14 cellular contexts compared by ENCODE assay signal in the genomic region with DNA sequence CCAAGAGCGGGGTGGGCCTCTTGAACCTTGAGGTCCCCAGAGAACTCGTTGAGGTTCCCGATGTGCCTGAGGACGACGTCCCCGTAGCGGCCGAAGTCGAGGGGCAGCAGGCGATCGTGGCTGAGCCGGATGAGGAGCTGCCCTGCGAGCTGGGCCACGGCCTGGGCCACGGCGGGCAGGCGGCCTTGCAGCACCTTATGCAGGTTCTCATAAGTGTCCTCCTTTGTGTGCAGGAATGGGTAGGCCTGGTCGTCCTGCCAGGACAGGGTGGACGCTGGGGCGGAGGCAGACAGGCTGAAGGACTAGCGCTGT. TPM values are rescaled to one million over a fixed set of nuclear protein-coding genes. Genes with fewer than 3 reads are reported as not detected.
DNase-seq lines count a peak whose midpoint lies in the region; ATAC-seq, FAIRE-seq and TF ChIP-seq lines count a peak whose summit lies in the region.
"Had no signal": no experiment of that assay in that cellular context is flagged by ENCODE, and none has a peak within 500 bp of the region (broad histone marks: within the 10 kb centered on the region; RNA-seq: fewer than 3 reads in every experiment).

No MANE protein-coding gene starts in this region.

- no peaks in the 10 kb centered on the region for H3K9me3 Mint-ChIP-seq in activated T-helper 17 cell treated with anti-CD3 and anti-CD28 coated beads, Interleukin-2, amount 50 U/mL, for 72 hours
- H3K9me3 Mint-ChIP-seq: memory B cell had no signal

- H3K27ac Mint-ChIP-seq in activated T-helper 17 cell treated with anti-CD3 and anti-CD28 coated beads, Interleukin-2, amount 50 U/mL, for 72 hours, result no peak overlapping the region

- intact Hi-C loops in HCT116 (cut with micrococcal nuclease), result no loop called here
- intact Hi-C loops in pancreas (cut with DNase I), result no loop called here

- H3K9me3 ChIP-seq in HCT116 (ENCODE audit: control insufficient read depth in 1 of 2, insufficient read depth in 1 of 2, low read depth in 1 of 2, low read length in 2 of 2) (no peaks in the 10 kb centered on the region), mucosa of rectum (ENCODE audit: control insufficient read depth in 2 of 2, low read length in 2 of 2) (no peaks in the 10 kb centered on the region), pancreas (no peaks in the 10 kb centered on the region)

- H3K27me3 ChIP-seq in HCT116 (ENCODE audit: insufficient read depth, low read length), result no peaks in the 10 kb centered on the region
- peaks cover 0 to 3% of the 10 kb centered on the region in 2 donors for H3K27me3 ChIP-seq in mucosa of rectum (ENCODE audit: control insufficient read depth in 2 of 2, insufficient read depth in 2 of 2, low read length in 2 of 2)
- H3K27me3 ChIP-seq in pancreas, result no peaks in the 10 kb centered on the region

- peaks cover 21% of the 10 kb centered on the region for H3K36me3 Mint-ChIP-seq in activated T-helper 17 cell treated with anti-CD3 and anti-CD28 coated beads, Interleukin-2, amount 50 U/mL, for 72 hours (ENCODE audit: low read depth)
- H3K36me3 Mint-ChIP-seq: memory B cell had no signal

- peak overlapping the region; percentile 64 for H3K4me3 Mint-ChIP-seq in activated T-helper 17 cell treated with anti-CD3 and anti-CD28 coated beads, Interleukin-2, amount 50 U/mL, for 72 hours

- 81 to 85% methylated on average over 21 of the region's 21 CpGs for WGBS in pancreas, 2 donors

- H3K9ac ChIP-seq in HCT116 (ENCODE audit: low read length) (peak overlapping the region; percentile 96), mucosa of rectum (ENCODE audit: low read depth in 1 of 2, low read length in 2 of 2) (no peak overlapping the region)

- DNase-seq in HCT116 (ENCODE audit: low read depth, low spot score) (no peak), pancreas (no peak), germinal center (ENCODE audit: low spot score) (no peak)
- DNase-seq: DMS 273 treated with DMSO at 0.1 percent for 48 hours had no signal

- ATAC-seq in HCT116 (no peak), pancreas (no peak), GM18867 (IDR thresholded peaks at IDR 0.05; ENCODE audit: unreplicated experiment) (no peak), HG03159 (IDR thresholded peaks at IDR 0.05; ENCODE audit: unreplicated experiment) (no peak)
- ATAC-seq in activated T-helper 17 cell treated with anti-CD3 and anti-CD28 coated beads, Interleukin-2, amount 50 U/mL, for 72 hours (replicated peaks), result no peak

- no peak for TF ChIP-seq CTCF in C4-2B (conservative IDR thresholded peaks at IDR 0.05)
- TF ChIP-seq CTCF in HCT116 (IDR thresholded peaks at IDR 0.05 in 2 of 3, conservative IDR thresholded peaks at IDR 0.05 in 1 of 3; ENCODE audit: borderline replicate concordance in 1 of 3, insufficient read depth in 1 of 3, low read depth in 2 of 3, low read length in 2 of 3), result no peak
- no peak for TF ChIP-seq CTCF in pancreas (IDR thresholded peaks at IDR 0.05)

- TF ChIP-seq POLR2A in HCT116 (IDR thresholded peaks at IDR 0.05; ENCODE audit: borderline replicate concordance, extremely low read depth, insufficient read depth, insufficient read length), result no peak

- POLR2A ChIA-PET in HCT116 (lab: Charles Lee), result interaction anchor here (0.8 to 1.0 kb wide), 2 partner anchors 15 to 21 kb away, joined by 3 read pairs; a partner anchor contains a TSS

- no peaks in the 10 kb centered on the region for H3K27me3 Mint-ChIP-seq in activated T-helper 17 cell treated with anti-CD3 and anti-CD28 coated beads, Interleukin-2, amount 50 U/mL, for 72 hours
- H3K27me3 Mint-ChIP-seq: memory B cell had no signal

- H3K4me3 ChIP-seq in HCT116 (replicated peaks in 1 of 2; ENCODE audit: low read depth in 1 of 2, low read length in 2 of 2) (peak overlapping the region; percentile 69 to 89), mucosa of rectum (ENCODE audit: low read length in 2 of 2) (peak overlapping the region; percentile 14 to 43), pancreas (no peak overlapping the region)

- H3K4me1 ChIP-seq in HCT116 (ENCODE audit: control insufficient read depth in 1 of 2, insufficient read depth in 2 of 2, low read length in 2 of 2), result peaks cover 0 to 23% of the 10 kb centered on the region in 2 experiments; a peak in 3 of 4 replicates
- H3K4me1 ChIP-seq in mucosa of rectum (ENCODE audit: control insufficient read depth in 2 of 2, insufficient read depth in 2 of 2, low read length in 2 of 2), result peaks cover 3 to 5% of the 10 kb centered on the region in 2 donors
- H3K4me1 ChIP-seq in pancreas, result no peaks in the 10 kb centered on the region

- no peaks in the 10 kb centered on the region for H3K36me3 ChIP-seq in HCT116 (ENCODE audit: control insufficient read depth in 1 of 2, insufficient read depth in 2 of 2, low read length in 2 of 2)
- no peaks in the 10 kb centered on the region for H3K36me3 ChIP-seq in mucosa of rectum (ENCODE audit: control insufficient read depth in 2 of 2, insufficient read depth in 2 of 2, low read length in 2 of 2)
- no peaks in the 10 kb centered on the region for H3K36me3 ChIP-seq in pancreas

- H2AFZ ChIP-seq in HCT116 (ENCODE audit: low read depth, low read length, poor library complexity, severe bottlenecking), result no peak overlapping the region

- H3K27ac ChIP-seq in C4-2B (peak overlapping the region; percentile 91), HCT116 (ENCODE audit: low read depth, low read length) (peak overlapping the region; percentile 70; the same call in 1 of the 2 replicates), mucosa of rectum (ENCODE audit: low read depth in 2 of 2, low read length in 2 of 2) (no peak overlapping the region), pancreas (no peak overlapping the region)

- TF ChIP-seq RAD21 in HCT116 (IDR thresholded peaks at IDR 0.05; ENCODE audit: low read depth), result no peak

- CTCF ChIA-PET in HCT116 (lab: Charles Lee), result no interaction called here

- H3K9me2 ChIP-seq in HCT116 (ENCODE audit: insufficient read depth), result no peaks in the 10 kb centered on the region

- no peak for FAIRE-seq in pancreas (lab: Jason Lieb, UNC)

- no peaks in the 10 kb centered on the region for H4K20me1 ChIP-seq in HCT116 (ENCODE audit: insufficient read depth)

- H3K79me2 ChIP-seq in HCT116 (ENCODE audit: insufficient read depth, low read length), result peaks cover 5% of the 10 kb centered on the region; the same call in 1 of the 2 replicates

- peaks cover 13% of the 10 kb centered on the region for H3K4me1 Mint-ChIP-seq in activated T-helper 17 cell treated with anti-CD3 and anti-CD28 coated beads, Interleukin-2, amount 50 U/mL, for 72 hours

- BruUV-seq in HCT116 (replicated peaks; lab: Mats Ljungman, UMichigan), result no TSS peak

- peak overlapping the region; percentile 100 for H3K4me2 ChIP-seq in HCT116 (ENCODE audit: low read length)

- RAD21 ChIA-PET in HCT116 (lab: Charles Lee; ENCODE audit: low non-redundant PET in 1 of 2, low total read pairs in 2 of 2, uncharacterized antibody in 2 of 2, unreplicated experiment in 2 of 2), result no interaction called here

TF ChIP-seq in HCT116, 20 proteins besides CTCF, POLR2A, EP300 and RAD21 (continues in another document):
- TF ChIP-seq, protein P1, sequence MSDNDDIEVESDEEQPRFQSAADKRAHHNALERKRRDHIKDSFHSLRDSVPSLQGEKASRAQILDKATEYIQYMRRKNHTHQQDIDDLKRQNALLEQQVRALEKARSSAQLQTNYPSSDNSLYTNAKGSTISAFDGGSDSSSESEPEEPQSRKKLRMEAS (IDR thresholded peaks at IDR 0.05), result no peak
- TF ChIP-seq, protein P2, sequence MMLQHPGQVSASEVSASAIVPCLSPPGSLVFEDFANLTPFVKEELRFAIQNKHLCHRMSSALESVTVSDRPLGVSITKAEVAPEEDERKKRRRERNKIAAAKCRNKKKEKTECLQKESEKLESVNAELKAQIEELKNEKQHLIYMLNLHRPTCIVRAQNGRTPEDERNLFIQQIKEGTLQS (IDR thresholded peaks at IDR 0.05), result no peak
- no peak for TF ChIP-seq TCF7L2 (IDR thresholded peaks at IDR 0.05; ENCODE audit: borderline replicate concordance, extremely low read depth, insufficient read depth, insufficient read length)
- TF ChIP-seq CBX3 (IDR thresholded peaks at IDR 0.05; ENCODE audit: low read depth), result no peak
- TF ChIP-seq EZH2 (IDR thresholded peaks at IDR 0.05), result no peak
- no peak for TF ChIP-seq FOSL1 (IDR thresholded peaks at IDR 0.05; ENCODE audit: low read depth)
- TF ChIP-seq JUND (IDR thresholded peaks at IDR 0.05), result no peak
- no peak for TF ChIP-seq ELF1 (IDR thresholded peaks at IDR 0.05; ENCODE audit: borderline replicate concordance, low read depth)

RNA-seq across cellular contexts. Expression of a gene that starts 14.2 kb away (rescaled TPM):
- total RNA-seq in HCT116 (2021; ENCODE audit: unreplicated experiment) (11.8 TPM), pancreas (1 to 10 TPM in 3 of 6 donors, under 1 TPM in 3; 0.28 to 1.2 (median 0.76) TPM)
- 9.7 and 10.9 TPM in 2 replicates for polyA plus RNA-seq in HCT116 (2012)
- total RNA-seq in activated T-helper 17 cell treated with anti-CD3 and anti-CD28 coated beads, Interleukin-2, amount 50 U/mL, for 72 hours, result 10 to 100 TPM; 30.8 to 39.4 TPM
- 1 to 10 TPM; 1.1 to 1.2 TPM for polyA plus RNA-seq in pancreas

RNA-seq across cellular contexts. Expression of a gene that starts 14.9 kb away (rescaled TPM):
- total RNA-seq in HCT116 (2021; ENCODE audit: unreplicated experiment) (32.8 TPM), pancreas (10 to 100 TPM in 3 of 6 donors, 1 to 10 TPM in 3; 6.8 to 10.7 (median 9.0) TPM)
- 23.3 and 27.3 TPM in 2 replicates for polyA plus RNA-seq in HCT116 (2012)
- 10 to 100 TPM; 21.0 to 32.7 TPM for total RNA-seq in activated T-helper 17 cell treated with anti-CD3 and anti-CD28 coated beads, Interleukin-2, amount 50 U/mL, for 72 hours
- polyA plus RNA-seq in pancreas, result 10 to 100 TPM; 14.8 to 19.7 TPM

RNA-seq across cellular contexts. Expression of a gene that starts 25.0 kb away (rescaled TPM):
- 12.4 TPM for total RNA-seq in HCT116 (2021; ENCODE audit: unreplicated experiment)
- 12.0 and 16.8 TPM in 2 replicates for polyA plus RNA-seq in HCT116 (2012)
- 10 to 100 TPM; 10.7 to 22.2 TPM for total RNA-seq in activated T-helper 17 cell treated with anti-CD3 and anti-CD28 coated beads, Interleukin-2, amount 50 U/mL, for 72 hours
- 10 to 100 TPM in 3 of 6 donors, 1 to 10 TPM in 3; 5.7 to 49.7 (median 15.6) TPM for total RNA-seq in pancreas
- 10 to 100 TPM; 31.7 to 39.0 TPM for polyA plus RNA-seq in pancreas

RNA-seq across cellular contexts. Expression of a gene that starts 29.1 kb away (rescaled TPM):
- total RNA-seq in HCT116 (2021; ENCODE audit: unreplicated experiment), result not detected
- not detected in 2 replicates for polyA plus RNA-seq in HCT116 (2012)
- total RNA-seq in activated T-helper 17 cell treated with anti-CD3 and anti-CD28 coated beads, Interleukin-2, amount 50 U/mL, for 72 hours, result not detected
- total RNA-seq in pancreas, result under 1 TPM; 0.23 to 0.98 (median 0.57) TPM
- polyA plus RNA-seq in pancreas, result 1 to 10 TPM; 1.7 to 7.7 TPM
- total RNA-seq: glomerular endothelial cell; M059J; sciatic nerve; T-helper 2 cell treated with Interferon-gamma antibody and Interleukin-4, amounts not matched to agents 100 ng/mL and 5 ng/mL, for 36 hours had no signal

RNA-seq across cellular contexts. Expression of a gene that starts 41.1 kb away (rescaled TPM):
- total RNA-seq in HCT116 (2021; ENCODE audit: unreplicated experiment) (2.1 TPM), pancreas (under 1 TPM; 0.31 to 0.88 (median 0.63) TPM)
- polyA plus RNA-seq in HCT116 (2012), result 1.8 and 2.1 TPM in 2 replicates
- 1 to 10 TPM; 1.5 to 5.6 TPM for total RNA-seq in activated T-helper 17 cell treated with anti-CD3 and anti-CD28 coated beads, Interleukin-2, amount 50 U/mL, for 72 hours
- polyA plus RNA-seq in pancreas, result 1 to 10 TPM; 1.9 to 2.0 TPM
- total RNA-seq: glomerular endothelial cell had no signal

Comparison
In these comparisons a context has a peak if more than half of its experiments do, and no peak if none do; other contexts are left out.
1. H3K27ac ChIP-seq: peak in C4-2B (single experiment) and HCT116 (single experiment); none in mucosa of rectum (0 of 2) and pancreas (0 of 4).
2. H3K4me3 ChIP-seq: peak in HCT116 (2 of 2) and mucosa of rectum (2 of 2); none in pancreas (0 of 4).